ENCODE assay signal across 23 cellular contexts in genomic region chr7:898855-899681, GRCh38.
"Had no signal": no experiment of that assay in that cellular context is flagged by ENCODE, and none has a peak within 500 bp of the region (broad histone marks: within the 10 kb centered on the region; RNA-seq: fewer than 3 reads in every experiment).

No MANE protein-coding gene starts in this region.

- DNase-seq: activated CD4-positive, alpha-beta T cell treated with anti-CD3 and anti-CD28 coated beads, Interleukin-2, amount 10 ng/mL, durations not matched to agents 7 days and 5 days; activated CD8-positive, alpha-beta T cell treated with anti-CD3 and anti-CD28 coated beads, Interleukin-2, amount 10 ng/mL, durations not matched to agents 7 days and 5 days; activated effector memory CD4-positive, alpha-beta T cell treated with anti-CD3 and anti-CD28 coated beads, Interleukin-2, amount 50 U/mL, for 16 hours; activated T-cell treated with anti-CD3 and anti-CD28 coated beads, Interleukin-2, amount 50 U/mL, for 4 hours; adrenal gland; cerebellar nuclear complex; cortex of kidney; left ventricle myocardium superior; mesenchymal stem cell; naive thymus-derived CD8-positive, alpha-beta T cell; nucleus accumbens; stimulated activated CD4-positive, alpha-beta T cell treated with anti-CD3 and anti-CD28 coated beads, Interleukin-12 subunit alpha, Interleukin-12 subunit beta, amount 100 ng/mL, for 4 hours; stimulated activated CD4-positive, alpha-beta T cell treated with anti-CD3 and anti-CD28 coated beads, Interleukin-2, amount 100 ng/mL, for 24 hours; stimulated activated naive CD8-positive, alpha-beta T cell treated with anti-CD3 and anti-CD28 coated beads, Interleukin-15, Interleukin-2, amounts not matched to agents 100 U/mL and 50 U/mL, for 24 hours; substantia nigra; tibial artery; uterus had no signal

- H3K27ac Mint-ChIP-seq: activated CD4-positive, alpha-beta T cell treated with anti-CD3 and anti-CD28 coated beads, Interleukin-2, amount 10 ng/mL, durations not matched to agents 7 days and 5 days; activated CD8-positive, alpha-beta T cell treated with anti-CD3 and anti-CD28 coated beads, Interleukin-2, amount 10 ng/mL, durations not matched to agents 7 days and 5 days had no signal

- H3K9me3 Mint-ChIP-seq: activated CD4-positive, alpha-beta T cell treated with anti-CD3 and anti-CD28 coated beads, Interleukin-2, amount 10 ng/mL, durations not matched to agents 7 days and 5 days; activated naive CD4-positive, alpha-beta T cell treated with anti-CD3 and anti-CD28 coated beads, Interleukin-2, amount 50 U/mL, for 72 hours; activated T-cell treated with anti-CD3 and anti-CD28 coated beads, Interleukin-2, amount 50 U/mL, for 4 hours; naive thymus-derived CD8-positive, alpha-beta T cell had no signal

- H3K4me3 ChIP-seq: adrenal gland, breast epithelium, tibial artery, uterus had no signal

- FAIRE-seq: astrocyte, endometrium, frontal cortex had no signal

- H3K4me1 ChIP-seq: breast epithelium had no signal

- H3K27me3 ChIP-seq: adrenal gland, breast epithelium, uterus had no signal

- H3K4me1 Mint-ChIP-seq: activated CD4-positive, alpha-beta T cell treated with anti-CD3 and anti-CD28 coated beads, Interleukin-2, amount 10 ng/mL, durations not matched to agents 7 days and 5 days; naive thymus-derived CD8-positive, alpha-beta T cell had no signal

- ATAC-seq: activated CD4-positive, CD25-positive, alpha-beta regulatory T cell treated with anti-CD3 and anti-CD28 coated beads, Interleukin-2, amount 50 U/mL, for 24 hours; activated CD8-positive, alpha-beta T cell treated with anti-CD3 and anti-CD28 coated beads, Interleukin-2, amount 10 ng/mL, durations not matched to agents 7 days and 5 days; activated naive CD4-positive, alpha-beta T cell treated with anti-CD3 and anti-CD28 coated beads, Interleukin-2, amount 50 U/mL, for 72 hours; activated T-cell treated with anti-CD3 and anti-CD28 coated beads, Interleukin-2, amount 50 U/mL, for 4 hours; stimulated activated naive CD8-positive, alpha-beta T cell treated with anti-CD3 and anti-CD28 coated beads, Interleukin-15, Interleukin-2, amounts not matched to agents 100 U/mL and 50 U/mL, for 24 hours had no signal

- H3K27ac ChIP-seq: adrenal gland, breast epithelium, tibial artery, uterus had no signal

- H3K27me3 Mint-ChIP-seq: activated CD4-positive, alpha-beta T cell treated with anti-CD3 and anti-CD28 coated beads, Interleukin-2, amount 10 ng/mL, durations not matched to agents 7 days and 5 days; naive thymus-derived CD8-positive, alpha-beta T cell had no signal

- H3K36me3 ChIP-seq: uterus had no signal

- H3K4me3 Mint-ChIP-seq: activated CD4-positive, alpha-beta T cell treated with anti-CD3 and anti-CD28 coated beads, Interleukin-2, amount 10 ng/mL, durations not matched to agents 7 days and 5 days; activated CD8-positive, alpha-beta T cell treated with anti-CD3 and anti-CD28 coated beads, Interleukin-2, amount 10 ng/mL, durations not matched to agents 7 days and 5 days; activated T-cell treated with anti-CD3 and anti-CD28 coated beads, Interleukin-2, amount 50 U/mL, for 4 hours had no signal

- H3K9me3 ChIP-seq: adrenal gland, breast epithelium, tibial artery, uterus had no signal
